ENCODE assay signal across 19 cellular contexts in genomic region chr3:76859596-76859995, GRCh38.
DNase-seq lines count a peak whose midpoint lies in the region; ATAC-seq, FAIRE-seq and TF ChIP-seq lines count a peak whose summit lies in the region.
"Had no signal": no experiment of that assay in that cellular context is flagged by ENCODE, and none has a peak within 500 bp of the region (broad histone marks: within the 10 kb centered on the region; RNA-seq: fewer than 3 reads in every experiment).

No MANE protein-coding gene starts in this region.

- TF ChIP-seq CTCF in IMR-90 (conservative IDR thresholded peaks at IDR 0.05; ENCODE audit: low read depth, low read length): no peak
- TF ChIP-seq CTCF in astrocyte of the cerebellum (IDR thresholded peaks at IDR 0.05; ENCODE audit: low read depth, low read length, missing control alignments): no peak
- TF ChIP-seq CTCF in D721Med (IDR thresholded peaks at IDR 0.05; ENCODE audit: insufficient read depth, missing control alignments): no peak
- no peak for TF ChIP-seq CTCF in lower lobe of right lung (IDR thresholded peaks at IDR 0.05)
- TF ChIP-seq CTCF in WTC11 (IDR thresholded peaks at IDR 0.05): no peak

- POLR2A ChIA-PET in IMR-90 (lab: Charles Lee; ENCODE audit: unreplicated experiment) (no interaction called here), WTC11 (lab: Charles Lee) (no interaction called here)

- H3K79me1 ChIP-seq in IMR-90 (ENCODE audit: low read depth in 1 of 2, low read length in 2 of 2): no peaks in the 10 kb centered on the region

- H3K18ac ChIP-seq in IMR-90 (ENCODE audit: low read depth, low read length): no peak overlapping the region

- H3K4me1 ChIP-seq in IMR-90 (ENCODE audit: control insufficient read depth, insufficient read depth, low read length) (no peaks in the 10 kb centered on the region), lower lobe of right lung (no peaks in the 10 kb centered on the region)
- H3K4me1 ChIP-seq: prostate gland, upper lobe of left lung had no signal

- H2BK20ac ChIP-seq in IMR-90 (ENCODE audit: low read depth, low read length): no peak overlapping the region

- ATAC-seq in IMR-90 (ENCODE audit: low read depth) (peak; percentile 32; the same call in 1 of the 2 replicates), lower lobe of right lung (no peak), WTC11 (no peak)
- ATAC-seq: stimulated activated naive CD8-positive, alpha-beta T cell treated with anti-CD3 and anti-CD28 coated beads, Interleukin-15, Interleukin-2, amounts not matched to agents 100 U/mL and 50 U/mL, for 24 hours had no signal

- no peak overlapping the region for H2AK5ac ChIP-seq in IMR-90 (ENCODE audit: low read depth, low read length)

- no peaks in the 10 kb centered on the region for H3K27me3 Mint-ChIP-seq in WTC11 (ENCODE audit: low read depth)
- H3K27me3 Mint-ChIP-seq: CD4-positive, alpha-beta memory T cell; naive B cell had no signal

- H3K4me3 ChIP-seq in IMR-90 (ENCODE audit: insufficient read depth, low read depth, low read length): no peak overlapping the region
- no peak overlapping the region for H3K4me3 ChIP-seq in astrocyte of the cerebellum (ENCODE audit: low read depth, low read length)
- no peak overlapping the region for H3K4me3 ChIP-seq in lower lobe of right lung
- H3K4me3 ChIP-seq: cardiac muscle cell, prostate gland, upper lobe of left lung had no signal

- no peaks in the 10 kb centered on the region for H3K9me3 Mint-ChIP-seq in WTC11

- H3K4me1 Mint-ChIP-seq in WTC11: peaks cover 3% of the 10 kb centered on the region; the same call in 1 of the 2 replicates
- H3K4me1 Mint-ChIP-seq: CD4-positive, alpha-beta memory T cell; naive B cell had no signal

- no peak for TF ChIP-seq POLR2A in IMR-90 (IDR thresholded peaks at IDR 0.05; ENCODE audit: low read depth, low read length)

- dilution Hi-C loops in IMR-90 (cut with HindIII; ENCODE audit: low sequenced_read_pairs, unreplicated experiment): no loop called here

- H2AFZ ChIP-seq in IMR-90 (replicated peaks; ENCODE audit: low read length, poor library complexity): no peak overlapping the region

- H3K27me3 ChIP-seq in IMR-90 (ENCODE audit: control insufficient read depth, insufficient read depth, low read length): no peaks in the 10 kb centered on the region
- no peaks in the 10 kb centered on the region for H3K27me3 ChIP-seq in lower lobe of right lung (ENCODE audit: low read depth)
- H3K27me3 ChIP-seq: cardiac muscle cell, upper lobe of left lung had no signal

- BruUV-seq in IMR-90 (replicated peaks; lab: Mats Ljungman, UMichigan): no TSS peak

- DNase-seq in NCI-H2171 treated with DMSO at 0.1 percent for 48 hours (lab: John Stamatoyannopoulos, UW) (peak; percentile 1), NCI-H2171 (lab: John Stamatoyannopoulos, UW) (no peak), IMR-90 (peak; percentile 26), astrocyte of the cerebellum (ENCODE audit: low read depth) (peak; percentile 3), D721Med (ENCODE audit: insufficient read length, low spot score) (no peak), lower lobe of right lung (no peak), WTC11 (ENCODE audit: low spot score) (no peak)
- no peak for DNase-seq in activated T-cell treated with anti-CD3 and anti-CD28 coated beads, Interleukin-2, amount 50 U/mL, for 48 hours
- DNase-seq: activated gamma-delta T cell treated with Interleukin-2 at 50 U/mL for 16 hours; CD4-positive, alpha-beta memory T cell; naive B cell; NCI-H2107; stimulated activated CD4-positive, alpha-beta T cell treated with anti-CD3 and anti-CD28 coated beads, Interleukin-12 subunit alpha, Interleukin-12 subunit beta, amount 100 ng/mL, for 4 hours; stimulated activated naive CD8-positive, alpha-beta T cell treated with anti-CD3 and anti-CD28 coated beads, Interleukin-15, Interleukin-2, amounts not matched to agents 100 U/mL and 50 U/mL, for 24 hours; T-helper 1 cell; upper lobe of left lung had no signal

- WGBS in IMR-90 (ENCODE audit: extremely low coverage in 2 of 2, insufficient read length in 1 of 2), 2 experiments: no CpG with 5 or more reads among the region's 3 CpGs

- H3K9me1 ChIP-seq in IMR-90 (ENCODE audit: insufficient read depth, low read length): no peaks in the 10 kb centered on the region

- H3K4me3 Mint-ChIP-seq in WTC11: no peak overlapping the region
- H3K4me3 Mint-ChIP-seq: CD4-positive, alpha-beta memory T cell; naive B cell had no signal

- H3K36me3 ChIP-seq in IMR-90 (ENCODE audit: control insufficient read depth, insufficient read depth, low read length): no peaks in the 10 kb centered on the region
- no peaks in the 10 kb centered on the region for H3K36me3 ChIP-seq in lower lobe of right lung
- H3K36me3 ChIP-seq: cardiac muscle cell, prostate gland, upper lobe of left lung had no signal

- intact Hi-C loops in IMR-90 (cut with micrococcal nuclease): no loop called here
- intact Hi-C loops in lower lobe of right lung (cut with DNase I): no loop called here

- TF ChIP-seq RAD21 in IMR-90 (IDR thresholded peaks at IDR 0.05; ENCODE audit: low read length): no peak

- H3K9ac ChIP-seq in IMR-90 (ENCODE audit: low read depth, low read length): no peak overlapping the region

- no peak overlapping the region for H2BK120ac ChIP-seq in IMR-90 (ENCODE audit: low read depth, low read length)

- H2AK9ac ChIP-seq in IMR-90 (replicated peaks; ENCODE audit: low read depth, low read length, poor library complexity): no peak overlapping the region

- H3K23ac ChIP-seq in IMR-90 (ENCODE audit: low read depth, low read length): no peak overlapping the region

- CTCF ChIA-PET in IMR-90 (lab: Yijun Ruan, JAX): interaction anchor here (1.5 kb wide), 1 partner anchor 9 kb away, joined by 3 read pairs; no protein-coding TSS in a partner anchor
- CTCF ChIA-PET in WTC11 (lab: Charles Lee): no interaction called here

- H3K36me3 Mint-ChIP-seq in WTC11: no peaks in the 10 kb centered on the region
- H3K36me3 Mint-ChIP-seq: CD4-positive, alpha-beta memory T cell; naive B cell had no signal

- no peak overlapping the region for H3K4me2 ChIP-seq in IMR-90 (ENCODE audit: low read depth, low read length)

- H4K8ac ChIP-seq in IMR-90 (ENCODE audit: low read depth in 2 of 2, low read length in 2 of 2): no peak overlapping the region

- H3K27ac Mint-ChIP-seq in WTC11: no peak overlapping the region
- H3K27ac Mint-ChIP-seq: CD4-positive, alpha-beta memory T cell; naive B cell had no signal

- H3K4ac ChIP-seq in IMR-90 (ENCODE audit: low read depth, low read length): no peak overlapping the region

- no peak overlapping the region for H2BK5ac ChIP-seq in IMR-90 (ENCODE audit: low read depth, low read length, poor library complexity, severe bottlenecking)

- H3K27ac ChIP-seq in IMR-90 (ENCODE audit: insufficient read depth, low read length) (no peak overlapping the region), lower lobe of right lung (no peak overlapping the region)
- H3K27ac ChIP-seq: cardiac muscle cell, prostate gland, upper lobe of left lung had no signal

- FAIRE-seq in D721Med (lab: Jason Lieb, UNC): no peak
- FAIRE-seq: GM19239 had no signal

- H4K20me1 ChIP-seq in IMR-90 (ENCODE audit: insufficient read depth, low read length): no peaks in the 10 kb centered on the region

- H3K56ac ChIP-seq in IMR-90 (ENCODE audit: extremely low read depth, insufficient read depth, low read length): no peak overlapping the region

- no peak overlapping the region for H3K14ac ChIP-seq in IMR-90 (replicated peaks; ENCODE audit: low read depth, low read length)

- H4K91ac ChIP-seq in IMR-90 (ENCODE audit: insufficient read depth, low read depth, low read length): no peak overlapping the region

- in situ Hi-C loops in IMR-90 (cut with MboI; ENCODE audit: low sequenced_read_pairs): no loop called here
- in situ Hi-C loops in astrocyte of the cerebellum (cut with HindIII; ENCODE audit: low sequenced_read_pairs): no loop called here

- H2BK15ac ChIP-seq in IMR-90 (ENCODE audit: low read depth, low read length): no peak overlapping the region

- H3K9me3 ChIP-seq in IMR-90 (ENCODE audit: control insufficient read depth, insufficient read depth, low read length) (no peaks in the 10 kb centered on the region), lower lobe of right lung (no peaks in the 10 kb centered on the region)
- H3K9me3 ChIP-seq: prostate gland, upper lobe of left lung had no signal

- H4K5ac ChIP-seq in IMR-90 (ENCODE audit: low read depth, low read length): no peak overlapping the region; the same call in 1 of the 2 replicates

TF ChIP-seq in IMR-90, 13 proteins besides CTCF, POLR2A, EP300 and RAD21 (continues in another document):
- no peak for TF ChIP-seq USF2 (IDR thresholded peaks at IDR 0.05; ENCODE audit: low read depth, low read length)

TF ChIP-seq in WTC11, 78 proteins besides CTCF, POLR2A, EP300 and RAD21 (continues in another document):
- TF ChIP-seq PRRX2 (CRISPR knock-in tag; IDR thresholded peaks at IDR 0.05): no peak
- no peak for TF ChIP-seq ZNF396 (CRISPR knock-in tag; IDR thresholded peaks at IDR 0.05; ENCODE audit: borderline replicate concordance)
- TF ChIP-seq FOXP1 (CRISPR knock-in tag; IDR thresholded peaks at IDR 0.05; ENCODE audit: borderline replicate concordance): no peak
- no peak for TF ChIP-seq EMX1 (CRISPR knock-in tag; IDR thresholded peaks at IDR 0.05)
- no peak for TF ChIP-seq GTF2I (CRISPR knock-in tag; conservative IDR thresholded peaks at IDR 0.05)
- TF ChIP-seq TP53 (CRISPR knock-in tag; IDR thresholded peaks at IDR 0.05): no peak
- no peak for TF ChIP-seq E2F5 (CRISPR knock-in tag; IDR thresholded peaks at IDR 0.05)

Comparison
In these comparisons a context has a peak if more than half of its experiments do, and no peak if none do; other contexts are left out.
1. DNase-seq: peak in NCI-H2171 treated with DMSO at 0.1 percent for 48 hours (single experiment), IMR-90 (single experiment) and astrocyte of the cerebellum (single experiment); none in NCI-H2171 (single experiment), activated T-cell treated with anti-CD3 and anti-CD28 coated beads, Interleukin-2, amount 50 U/mL, for 48 hours (0 of 2), D721Med (single experiment), lower lobe of right lung (single experiment) and WTC11 (single experiment).